Comparison of ENCODE assay signal across 15 cellular contexts in the genomic region with DNA sequence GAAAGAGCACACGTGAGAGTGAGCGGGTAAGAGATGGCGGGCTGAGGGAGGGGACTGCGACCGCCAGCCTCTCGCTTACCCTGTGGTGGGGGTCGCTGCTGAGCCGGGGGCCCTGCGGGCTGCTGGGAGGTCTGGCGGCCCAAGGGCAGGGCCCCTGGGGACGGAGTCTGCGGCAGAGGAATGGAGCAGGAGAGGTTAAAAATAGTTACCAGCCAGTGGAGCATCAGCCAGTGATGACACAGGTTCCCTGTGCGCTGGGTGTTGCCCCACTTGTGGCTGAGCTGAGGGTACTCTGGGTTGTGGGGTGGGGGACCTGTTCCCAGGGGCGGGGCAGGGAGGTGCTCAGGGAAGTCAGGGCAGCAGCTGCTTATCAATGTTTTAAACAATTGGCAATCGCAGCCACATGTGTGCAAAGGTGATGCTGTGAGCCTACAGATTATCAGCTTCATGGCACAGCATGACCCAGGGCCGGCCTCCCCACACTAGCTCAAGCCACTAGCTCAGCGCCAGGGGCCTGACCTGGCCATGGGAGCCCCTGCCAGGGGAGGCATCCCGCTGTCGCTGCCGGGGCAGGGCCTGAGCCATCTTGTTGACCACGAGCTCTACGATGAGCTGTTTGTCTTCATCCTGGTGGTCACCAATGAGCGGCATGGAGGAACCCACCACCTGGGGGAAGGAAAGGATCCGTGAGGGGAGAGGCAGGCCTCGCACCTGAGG. TPM values are rescaled to one million over a fixed set of nuclear protein-coding genes. Genes with fewer than 3 reads are reported as not detected.
A peak's percentile ranks its signal among the peaks of the same experiment; 100 is the strongest.
DNase-seq lines count a peak whose midpoint lies in the region; ATAC-seq and TF ChIP-seq lines count a peak whose summit lies in the region.
"Had no signal": no experiment of that assay in that cellular context is flagged by ENCODE, and none has a peak within 500 bp of the region (broad histone marks: within the 10 kb centered on the region; RNA-seq: fewer than 3 reads in every experiment).

No MANE protein-coding gene starts in this region.

- ATAC-seq in GM19455 (IDR thresholded peaks at IDR 0.05; ENCODE audit: unreplicated experiment) = no peak

- peak overlapping the region; percentile 69 to 89 for H3K27ac ChIP-seq in breast epithelium
- H3K27ac ChIP-seq in fibroblast of lung (ENCODE audit: insufficient read depth, low read length) = peak overlapping the region; percentile 27
- no peak overlapping the region for H3K27ac ChIP-seq in urinary bladder (ENCODE audit: low read depth)

- TF ChIP-seq CTCF in breast epithelium (IDR thresholded peaks at IDR 0.05) = no peak
- no peak for TF ChIP-seq CTCF in MCF 10A (IDR thresholded peaks at IDR 0.05; ENCODE audit: unreplicated experiment)
- no peak for TF ChIP-seq CTCF in fibroblast of lung (conservative IDR thresholded peaks at IDR 0.05 in 1 of 2, IDR thresholded peaks at IDR 0.05 in 1 of 2; ENCODE audit: low read depth in 1 of 2, low read length in 2 of 2)
- TF ChIP-seq CTCF in mesothelial cell of epicardium (IDR thresholded peaks at IDR 0.05; ENCODE audit: unreplicated experiment) = no peak

- H3K9me3 Mint-ChIP-seq in MCF 10A (ENCODE audit: unreplicated experiment) (peaks cover 6% of the 10 kb centered on the region), mesothelial cell of epicardium (peaks cover 18% of the 10 kb centered on the region)
- H3K9me3 Mint-ChIP-seq: stimulated activated naive CD8-positive, alpha-beta T cell treated with anti-CD3 and anti-CD28 coated beads, Interleukin-15, Interleukin-2, amounts not matched to agents 100 ng/mL and 50 ng/mL, for 24 hours had no signal

- H3K79me2 ChIP-seq in fibroblast of lung (ENCODE audit: control insufficient read depth, insufficient read depth, low read length) = no peaks in the 10 kb centered on the region

- no peaks in the 10 kb centered on the region for H4K20me1 ChIP-seq in fibroblast of lung (ENCODE audit: control insufficient read depth, extremely low read depth, insufficient read depth, low read length)

- TF ChIP-seq POLR2A in breast epithelium (IDR thresholded peaks at IDR 0.05) = no peak

- BruUV-seq in MCF 10A (replicated peaks; lab: Mats Ljungman, UMichigan) = no TSS peak

- H3K4me3 Mint-ChIP-seq in MCF 10A (ENCODE audit: unreplicated experiment) = no peak overlapping the region
- H3K4me3 Mint-ChIP-seq in mesothelial cell of epicardium = peak overlapping the region; percentile 62
- H3K4me3 Mint-ChIP-seq: stimulated activated naive CD8-positive, alpha-beta T cell treated with anti-CD3 and anti-CD28 coated beads, Interleukin-15, Interleukin-2, amounts not matched to agents 100 ng/mL and 50 ng/mL, for 24 hours had no signal

- H3K27me3 Mint-ChIP-seq in MCF 10A (ENCODE audit: insufficient read depth, unreplicated experiment) = no peaks in the 10 kb centered on the region
- no peaks in the 10 kb centered on the region for H3K27me3 Mint-ChIP-seq in mesothelial cell of epicardium (ENCODE audit: low read depth)

- H3K36me3 Mint-ChIP-seq in MCF 10A (ENCODE audit: insufficient read depth, unreplicated experiment) = peaks cover 36% of the 10 kb centered on the region
- peaks cover 19% of the 10 kb centered on the region for H3K36me3 Mint-ChIP-seq in mesothelial cell of epicardium

- H3K36me3 ChIP-seq in breast epithelium (peaks cover 3% of the 10 kb centered on the region), fibroblast of lung (ENCODE audit: control insufficient read depth, insufficient read depth, low read length) (no peaks in the 10 kb centered on the region), urinary bladder (ENCODE audit: insufficient read depth) (no peaks in the 10 kb centered on the region)

- CTCF ChIA-PET in MCF 10A (lab: Yijun Ruan, JAX) = no interaction called here

- H3K27ac Mint-ChIP-seq in MCF 10A (ENCODE audit: low read depth, unreplicated experiment) (no peak overlapping the region), mesothelial cell of epicardium (peak overlapping the region; percentile 53)
- H3K27ac Mint-ChIP-seq: stimulated activated naive CD8-positive, alpha-beta T cell treated with anti-CD3 and anti-CD28 coated beads, Interleukin-15, Interleukin-2, amounts not matched to agents 100 ng/mL and 50 ng/mL, for 24 hours had no signal

- peak overlapping the region; percentile 35 for H3K4me2 ChIP-seq in fibroblast of lung (ENCODE audit: extremely low read depth, insufficient read depth, low read length)

- POLR2A ChIA-PET in MCF 10A (lab: Yijun Ruan, JAX) = no interaction called here

- H2AFZ ChIP-seq in fibroblast of lung (ENCODE audit: low read length) = no peak overlapping the region

- H3K4me1 Mint-ChIP-seq in MCF 10A (ENCODE audit: insufficient read depth, unreplicated experiment) (peaks cover 15% of the 10 kb centered on the region), mesothelial cell of epicardium (peaks cover 21% of the 10 kb centered on the region)

- 52% methylated on average over 25 of the region's 25 CpGs for WGBS in urinary bladder

- intact Hi-C loops in breast epithelium (cut with DNase I; ENCODE audit: low total_unique reads) = loop anchor here (5.0 to 10.0 kb wide), 2 partner anchors 50 to 1398 kb away; partner anchors contain the start of genes CFP and KCND1
- intact Hi-C loops in MCF 10A (cut with micrococcal nuclease) = no loop called here

- peaks cover 0 to 58% of the 10 kb centered on the region in 2 donors for H3K27me3 ChIP-seq in breast epithelium
- no peaks in the 10 kb centered on the region for H3K27me3 ChIP-seq in fibroblast of lung (ENCODE audit: control insufficient read depth, insufficient read depth, low read length)
- H3K27me3 ChIP-seq: adrenal gland had no signal

- DNase-seq in breast epithelium (ENCODE audit: low spot score in 2 of 2) = no peak
- DNase-seq in MCF 10A (ENCODE audit: unreplicated experiment) = no peak
- DNase-seq in fibroblast of lung (ENCODE audit: low read depth in 2 of 2) = no peak
- DNase-seq in mesothelial cell of epicardium (ENCODE audit: low spot score in 2 of 2, unreplicated experiment in 2 of 2) = no peak
- no peak for DNase-seq in T-helper 9 cell
- no peak for DNase-seq in middle frontal gyrus (ENCODE audit: extremely low spot score, low spot score)
- DNase-seq: ACHN, DMS79 treated with DMSO at 0.1 percent for 48 hours, Kasumi-1, NCI-H510A treated with DMSO at 0.1 percent for 48 hours had no signal

- H3K9ac ChIP-seq in fibroblast of lung (ENCODE audit: insufficient read depth, low read length) = peak overlapping the region; percentile 69

- H3K4me1 ChIP-seq in breast epithelium (no peaks in the 10 kb centered on the region), fibroblast of lung (ENCODE audit: control insufficient read depth, extremely low read depth, insufficient read depth, low read length) (peaks cover 14% of the 10 kb centered on the region), urinary bladder (ENCODE audit: insufficient read depth) (no peaks in the 10 kb centered on the region)

- H3K9me3 ChIP-seq in breast epithelium = no peaks in the 10 kb centered on the region
- H3K9me3 ChIP-seq in fibroblast of lung (ENCODE audit: control insufficient read depth, insufficient read depth, low read depth, low read length) = no peaks in the 10 kb centered on the region
- H3K9me3 ChIP-seq: adrenal gland had no signal

- H3K4me3 ChIP-seq in breast epithelium (peak overlapping the region; percentile 22 to 59 (median 37)), fibroblast of lung (replicated peaks in 1 of 4; ENCODE audit: control extremely low read depth in 1 of 4, insufficient read depth in 1 of 4, low read depth in 3 of 4, low read length in 4 of 4) (peak overlapping the region in 1 of 4 experiments; percentile 17), urinary bladder (ENCODE audit: low read depth, low read length) (peak overlapping the region; percentile 44)

RNA-seq across cellular contexts. Expression of gene TIMP1, which starts 7.5 kb away (rescaled TPM):
- total RNA-seq in breast epithelium (100 to 1,000 TPM in 2 of 3 donors, 10 to 100 TPM in 1; 85.9 to 225 (median 180) TPM), MCF 10A (2022) (647 and 720 TPM in 2 replicates), fibroblast of lung (460 and 845 TPM in 2 replicates), mesothelial cell of epicardium (117 to 124 TPM (median 120 TPM) in 3 replicates), urinary bladder (77.2 TPM)
- polyA plus RNA-seq in fibroblast of lung (1,117 and 2,877 TPM in 2 replicates), urinary bladder (555 TPM)
- 1,728 and 3,544 TPM in 2 replicates for polyA plus RNA-seq in fibroblast of lung (2012)
- polyA minus RNA-seq in fibroblast of lung (ENCODE audit: low replicate concordance) = 4,396 and 5,420 TPM in 2 replicates

RNA-seq across cellular contexts. Expression of gene ARAF, which starts 13.8 kb away (rescaled TPM):
- total RNA-seq in breast epithelium (10 to 100 TPM; 27.9 to 37.6 (median 30.6) TPM), MCF 10A (2022) (53.2 and 63.5 TPM in 2 replicates), fibroblast of lung (10.3 and 14.4 TPM in 2 replicates), mesothelial cell of epicardium (64.5 to 70.3 TPM (median 68.5 TPM) in 3 replicates), urinary bladder (12.3 TPM)
- polyA plus RNA-seq in fibroblast of lung (40.9 and 48.8 TPM in 2 replicates), urinary bladder (45.4 TPM)
- polyA plus RNA-seq in fibroblast of lung (2012) = 40.2 and 48.0 TPM in 2 replicates
- 150 and 194 TPM in 2 replicates for polyA minus RNA-seq in fibroblast of lung (ENCODE audit: low replicate concordance)

RNA-seq across cellular contexts. Expression of gene SYN1, which starts 44.9 kb away (rescaled TPM):
- total RNA-seq in breast epithelium = not detected
- total RNA-seq in MCF 10A (2022) = 0.27 and 0.49 TPM in 2 replicates
- under 0.01 and 0.17 TPM in 2 replicates for total RNA-seq in fibroblast of lung
- polyA plus RNA-seq in fibroblast of lung = 0.56 and 1.4 TPM in 2 replicates
- polyA plus RNA-seq in fibroblast of lung (2012) = 1.0 and 1.9 TPM in 2 replicates
- polyA minus RNA-seq in fibroblast of lung (ENCODE audit: low replicate concordance) = 2.2 and 11.2 TPM in 2 replicates
- 3.7 to 4.4 TPM (median 4.2 TPM) in 3 replicates for total RNA-seq in mesothelial cell of epicardium
- 0.63 TPM for total RNA-seq in urinary bladder
- polyA plus RNA-seq in urinary bladder = 2.0 TPM
- total RNA-seq: endothelial cell of umbilical vein had no signal
- polyA plus RNA-seq: endothelial cell of umbilical vein had no signal

RNA-seq across cellular contexts. Expression of gene CFP, which starts 55.0 kb away (rescaled TPM):
- total RNA-seq in breast epithelium (10 to 100 TPM in 1 of 3 donors, 1 to 10 TPM in 2; 2.6 to 17.4 (median 3.3) TPM), MCF 10A (2022) (0.56 and 0.71 TPM in 2 replicates), fibroblast of lung (under 0.01 and 0.17 TPM in 2 replicates), mesothelial cell of epicardium (0.97 to 1.2 TPM (median 0.99 TPM) in 3 replicates), urinary bladder (0.79 TPM)
- polyA plus RNA-seq in fibroblast of lung (0.08 and 0.17 TPM in 2 replicates), urinary bladder (3.3 TPM)
- polyA plus RNA-seq in fibroblast of lung (2012) = 0.52 and 0.71 TPM in 2 replicates
- polyA minus RNA-seq in fibroblast of lung (ENCODE audit: low replicate concordance) = not detected in 2 replicates
